Comparison of ENCODE assay signal across 35 cellular contexts in the genomic region with DNA sequence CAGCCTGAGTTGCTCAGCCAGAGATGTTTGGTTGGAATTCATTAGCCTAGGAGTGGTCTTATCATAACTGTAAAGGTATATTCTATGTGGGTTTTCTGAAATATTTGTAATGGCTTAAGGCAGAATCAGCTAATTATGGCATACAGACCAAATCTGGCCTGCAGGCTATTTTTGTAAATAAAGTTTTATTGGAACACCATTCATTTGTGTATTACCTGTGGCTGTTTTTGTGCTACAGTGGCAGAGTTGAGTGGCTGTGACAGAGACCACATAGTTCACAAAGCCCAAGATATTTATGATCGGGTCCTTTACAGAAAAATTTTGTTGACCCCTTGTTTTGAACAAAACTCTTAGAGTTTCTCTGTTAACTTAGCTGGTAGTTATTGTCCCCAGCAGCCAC. TPM values are rescaled to one million over a fixed set of nuclear protein-coding genes. Genes with fewer than 3 reads are reported as not detected.
"Had no signal": no experiment of that assay in that cellular context is flagged by ENCODE, and none has a peak within 500 bp of the region (broad histone marks: within the 10 kb centered on the region; RNA-seq: fewer than 3 reads in every experiment).

No MANE protein-coding gene starts in this region.

- H3K9me3 ChIP-seq: adrenal gland had no signal

- H3K4me1 ChIP-seq: adrenal gland had no signal

- H3K27ac ChIP-seq: adrenal gland, cardiac muscle cell, VCaP had no signal

- DNase-seq: activated B cell treated with CpG ODN at 0.5 μM for 24 hours; activated CD4-positive, alpha-beta memory T cell treated with anti-CD3 and anti-CD28 coated beads for 36 hours; activated CD4-positive, alpha-beta T cell treated with anti-CD3 and anti-CD28 coated beads for 4 hours; activated CD4-positive, alpha-beta T cell treated with anti-CD3 and anti-CD28 coated beads, Interleukin-2, amount 10 ng/mL, durations not matched to agents 24 days and 14 days; activated CD4-positive, alpha-beta T cell treated with anti-CD3 and anti-CD28 coated beads, Interleukin-2, amount 50 U/mL, for 1 hour; activated CD4-positive, alpha-beta T cell treated with anti-CD3 and anti-CD28 coated beads, Interleukin-2, amount 50 U/mL, for 4 hours; activated CD4-positive, CD25-positive, alpha-beta regulatory T cell treated with anti-CD3 and anti-CD28 coated beads, Interleukin-2, amount 50 U/mL, for 72 hours; activated CD8-positive, alpha-beta memory T cell treated with anti-CD3 and anti-CD28 coated beads, Interleukin-2, amount 50 U/mL, for 4 hours; activated CD8-positive, alpha-beta T cell treated with anti-CD3 and anti-CD28 coated beads for 36 hours; activated effector memory CD4-positive, alpha-beta T cell treated with anti-CD3 and anti-CD28 coated beads, Interleukin-2, amount 50 U/mL, for 16 hours; activated gamma-delta T cell treated with Interleukin-2 at 50 U/mL for 16 hours; activated naive CD4-positive, alpha-beta T cell; activated naive CD4-positive, alpha-beta T cell treated with anti-CD3 and anti-CD28 coated beads for 36 hours; activated naive CD4-positive, alpha-beta T cell treated with anti-CD3 and anti-CD28 coated beads, Interleukin-2, amount 50 U/mL, for 16 hours; activated naive CD8-positive, alpha-beta T cell treated with anti-CD3 and anti-CD28 coated beads for 36 hours; activated T-cell treated with anti-CD3 and anti-CD28 coated beads for 4 hours; activated T-cell treated with anti-CD3 and anti-CD28 coated beads, Interleukin-2, amount 50 U/mL, for 1 hour; activated T-cell treated with anti-CD3 and anti-CD28 coated beads, Interleukin-2, amount 50 U/mL, for 4 hours; activated T-cell treated with anti-CD3 and anti-CD28 coated beads, Interleukin-2, amount 50 U/mL, for 72 hours; adrenal gland; amniotic stem cell; aorta; caudate nucleus; cerebellar nuclear complex; T-helper 1 cell; T-helper 2 cell; T-helper 9 cell had no signal

- ATAC-seq: activated CD8-positive, alpha-beta T cell treated with anti-CD3 and anti-CD28 coated beads for 36 hours; activated naive CD4-positive, alpha-beta T cell treated with anti-CD3 and anti-CD28 coated beads, Interleukin-2, amount 50 U/mL, for 72 hours; activated T-cell treated with anti-CD3 and anti-CD28 coated beads, Interleukin-2, amount 50 U/mL, for 4 hours; activated T-cell treated with anti-CD3 and anti-CD28 coated beads, Interleukin-2, amount 50 U/mL, for 72 hours; activated T-helper 17 cell treated with anti-CD3 and anti-CD28 coated beads, Interleukin-2, amount 50 U/mL, for 72 hours had no signal

- H3K4me3 ChIP-seq: adrenal gland, cardiac muscle cell had no signal

- H3K27me3 ChIP-seq: adrenal gland, cardiac muscle cell had no signal

- FAIRE-seq: bronchial epithelial cell, TTC549 had no signal

- H3K36me3 ChIP-seq: cardiac muscle cell had no signal

RNA-seq across cellular contexts. Expression of gene KIF17, which starts 49.2 kb away (rescaled TPM):
- total RNA-seq: activated B cell treated with CpG ODN at 0.5 μM for 24 hours; activated CD4-positive, alpha-beta memory T cell treated with anti-CD3 and anti-CD28 coated beads for 36 hours; activated CD4-positive, alpha-beta T cell treated with anti-CD3 and anti-CD28 coated beads, Interleukin-2, amount 10 ng/mL, durations not matched to agents 24 days and 14 days; activated CD8-positive, alpha-beta memory T cell treated with anti-CD3 and anti-CD28 coated beads for 36 hours; activated CD8-positive, alpha-beta T cell treated with anti-CD3 and anti-CD28 coated beads for 36 hours; activated naive CD4-positive, alpha-beta T cell treated with anti-CD3 and anti-CD28 coated beads for 36 hours; activated T-cell treated with anti-CD3 and anti-CD28 coated beads, Interleukin-2, amount 50 U/mL, for 4 hours; activated T-cell treated with anti-CD3 and anti-CD28 coated beads, Interleukin-2, amount 50 U/mL, for 72 hours; activated T-helper 1 cell treated with anti-CD3 and anti-CD28 coated beads, Interleukin-12 subunit alpha, Interleukin-12 subunit beta, Interleukin-2, Interleukin-4 antibody, amounts not matched to agents 30 ng/mL and 10 ng/mL and 1 ng/mL, durations not matched to agents 14 hours and 24 hours and 36 hours had no signal
